1 cellular context compared by ENCODE assay signal in the genomic region with DNA sequence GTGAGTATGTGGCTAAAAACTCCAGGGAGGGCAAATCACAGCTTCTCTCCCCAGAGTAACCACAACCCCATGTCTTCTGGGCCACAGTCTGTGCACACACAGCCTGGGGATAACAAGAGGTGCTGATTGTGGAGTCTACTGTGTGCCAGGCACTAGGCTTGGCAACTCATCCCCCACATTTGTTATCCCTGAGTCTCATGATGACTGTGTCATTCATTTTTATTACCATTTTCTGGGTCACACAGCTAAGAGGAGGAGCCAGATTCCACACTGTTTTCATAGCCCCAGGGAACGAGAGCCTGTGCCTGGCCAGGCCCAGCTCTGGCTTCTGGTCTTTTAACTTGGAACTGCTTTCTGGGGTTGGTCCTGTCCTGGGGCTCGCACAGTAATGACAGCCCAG.
TF ChIP-seq lines count a peak whose summit lies in the region.

No MANE protein-coding gene starts in this region.

TF ChIP-seq in IMR-90, 13 proteins besides CTCF, POLR2A, EP300 and RAD21 (continued from another document):
- TF ChIP-seq CHD1 (IDR thresholded peaks at IDR 0.05; ENCODE audit: low read depth, low read length) (no peak), FOS (IDR thresholded peaks at IDR 0.05; ENCODE audit: low read depth, low read length) (no peak)
TF ChIP-seq in IMR-90: peak in this region for 0.
